14 cellular contexts compared by ENCODE assay signal in genomic region chr12:111270128-111270651, GRCh38.
"Had no signal": no experiment of that assay in that cellular context is flagged by ENCODE, and none has a peak within 500 bp of the region (broad histone marks: within the 10 kb centered on the region; RNA-seq: fewer than 3 reads in every experiment).

No MANE protein-coding gene starts in this region.

- H3K36me3 ChIP-seq: esophagus muscularis mucosa, sigmoid colon, thyroid gland had no signal

- H3K4me3 ChIP-seq: esophagus muscularis mucosa, sigmoid colon, thyroid gland had no signal

- H3K9me3 ChIP-seq: esophagus muscularis mucosa, sigmoid colon, thyroid gland had no signal

- ATAC-seq: activated naive CD4-positive, alpha-beta T cell treated with anti-CD3 and anti-CD28 coated beads, Interleukin-2, amount 50 U/mL, for 72 hours; activated T-cell treated with anti-CD3 and anti-CD28 coated beads, Interleukin-2, amount 50 U/mL, for 72 hours; stimulated activated effector memory CD8-positive, alpha-beta T cell treated with anti-CD3 and anti-CD28 coated beads, Interleukin-12 subunit alpha, Interleukin-12 subunit beta, amount 100 ng/mL, for 72 hours had no signal

- FAIRE-seq: colon had no signal

- H3K27ac ChIP-seq: esophagus muscularis mucosa, sigmoid colon, thyroid gland had no signal

- DNase-seq: activated CD4-positive, alpha-beta T cell treated with anti-CD3 and anti-CD28 coated beads, Interleukin-2, amount 10 ng/mL, durations not matched to agents 7 days and 5 days; activated CD4-positive, CD25-positive, alpha-beta regulatory T cell; activated CD8-positive, alpha-beta memory T cell treated with anti-CD3 and anti-CD28 coated beads, Interleukin-2, amount 50 U/mL, for 48 hours; activated gamma-delta T cell; activated T-cell treated with anti-CD3 and anti-CD28 coated beads, Interleukin-2, amount 50 U/mL, for 72 hours; caudate nucleus; sigmoid colon; stimulated activated CD4-positive, alpha-beta T cell treated with anti-CD3 and anti-CD28 coated beads, Interleukin-12 subunit alpha, Interleukin-12 subunit beta, amount 100 ng/mL, for 4 hours; stimulated activated CD4-positive, alpha-beta T cell treated with anti-CD3 and anti-CD28 coated beads, Interleukin-2, amount 100 ng/mL, for 24 hours; thyroid gland had no signal

- H3K4me1 ChIP-seq: thyroid gland had no signal

- H3K27me3 ChIP-seq: thyroid gland had no signal
